Comparison of ENCODE assay signal across 8 cellular contexts in genomic region chr7:67120491-67120890, GRCh38.
DNase-seq lines count a peak whose midpoint lies in the region; ATAC-seq, FAIRE-seq and TF ChIP-seq lines count a peak whose summit lies in the region.
"Not testable (repeated sequence)": the region's sequence is repeated elsewhere in the genome, so short reads cannot be mapped to it uniquely, and the experiment has no call there.

No MANE protein-coding gene starts in this region.

- dilution Hi-C loops in keratinocyte (cut with MboI; ENCODE audit: extremely low pct_ligation_motif_present, low sequenced_read_pairs): not testable (repeated sequence)

- H3K4me3 ChIP-seq in A673 (ENCODE audit: low read depth, low read length, poor library complexity, severe bottlenecking); GM23338; astrocyte (ENCODE audit: insufficient read depth, low read depth, low read length); keratinocyte (ENCODE audit: control insufficient read depth in 2 of 3, extremely low read depth in 1 of 3, insufficient read depth in 2 of 3, low read depth in 1 of 3, low read length in 3 of 3): not testable (repeated sequence)

- not testable (repeated sequence) for H3K36me3 Mint-ChIP-seq in GM23338 (ENCODE audit: low read depth); astrocyte (ENCODE audit: low read depth, unreplicated experiment); endothelial cell (ENCODE audit: low read depth, unreplicated experiment)
- H3K36me3 Mint-ChIP-seq in T-helper 17 cell (ENCODE audit: low read depth): peaks cover 12% of the 10 kb centered on the region

- H3K36me3 ChIP-seq in A673 (ENCODE audit: insufficient read depth, low read length, poor library complexity, severe bottlenecking); GM23338 (ENCODE audit: insufficient read depth); astrocyte (ENCODE audit: insufficient read depth, low read length); keratinocyte (ENCODE audit: control insufficient read depth in 2 of 2, extremely low read depth in 1 of 2, insufficient read depth in 2 of 2, low read length in 2 of 2): not testable (repeated sequence)

- H3K9ac ChIP-seq in astrocyte (ENCODE audit: low read length); keratinocyte (ENCODE audit: control insufficient read depth, extremely low read depth, insufficient read depth, low read length): not testable (repeated sequence)

- not testable (repeated sequence) for BruUV-seq in A673 (replicated peaks; lab: Mats Ljungman, UMichigan)

- H3K27me3 Mint-ChIP-seq in GM23338 (ENCODE audit: insufficient read depth, low read depth, poor library complexity); T-helper 17 cell; astrocyte (ENCODE audit: low read depth, unreplicated experiment); endothelial cell (ENCODE audit: unreplicated experiment): not testable (repeated sequence)

- H3K9me3 ChIP-seq in A673 (ENCODE audit: low read depth, low read length, poor library complexity, severe bottlenecking); T-helper 17 cell (ENCODE audit: control insufficient read depth, low read length, poor library complexity, severe bottlenecking); astrocyte (ENCODE audit: insufficient read depth, low read depth, low read length); keratinocyte (ENCODE audit: control insufficient read depth, low read depth, low read length): not testable (repeated sequence)

- H3K27ac ChIP-seq in A673 (ENCODE audit: low read depth, low read length, poor library complexity, severe bottlenecking): peak overlapping the region; percentile 59
- H3K27ac ChIP-seq in GM23338 (ENCODE audit: low read depth): peak overlapping the region; percentile 21
- H3K27ac ChIP-seq in astrocyte (ENCODE audit: low read depth, low read length); keratinocyte (ENCODE audit: control insufficient read depth, insufficient read depth, low read length): not testable (repeated sequence)

- not testable (repeated sequence) for H3K9me1 ChIP-seq in keratinocyte (ENCODE audit: control insufficient read depth, extremely low read depth, insufficient read depth, low read length)

- not testable (repeated sequence) for H3K4me3 Mint-ChIP-seq in GM23338; T-helper 17 cell; astrocyte (ENCODE audit: unreplicated experiment); endothelial cell (ENCODE audit: unreplicated experiment)

- peak overlapping the region; percentile 42; the same call in 1 of the 2 replicates for H3K4me2 ChIP-seq in GM23338
- H3K4me2 ChIP-seq in astrocyte (ENCODE audit: low read length); keratinocyte (ENCODE audit: control insufficient read depth, extremely low read depth, insufficient read depth, low read depth, low read length): not testable (repeated sequence)

- not testable (repeated sequence) for H3K9me2 ChIP-seq in GM23338 (ENCODE audit: insufficient read depth)

- intact Hi-C loops in A673 (cut with micrococcal nuclease; ENCODE audit: unreplicated experiment): not testable (repeated sequence)

- CTCF ChIA-PET in A673 (lab: Charles Lee): not testable (repeated sequence)

- not testable (repeated sequence) for ATAC-seq in GM23338, T-helper 17 cell

- not testable (repeated sequence) for H2AFZ ChIP-seq in GM23338; astrocyte (ENCODE audit: low read depth, low read length); keratinocyte (ENCODE audit: control insufficient read depth, low read length)

- FAIRE-seq in astrocyte (lab: Jason Lieb, UNC): peak; percentile 39
- FAIRE-seq in keratinocyte (lab: Jason Lieb, UNC): peak; percentile 29

- TF ChIP-seq CTCF in A673 (conservative IDR thresholded peaks at IDR 0.05; ENCODE audit: low read depth, low read length); GM23338 (conservative IDR thresholded peaks at IDR 0.05; ENCODE audit: low read depth in 2 of 2); astrocyte (IDR thresholded peaks at IDR 0.05; ENCODE audit: insufficient read depth, low read depth, low read length); endothelial cell (IDR thresholded peaks at IDR 0.05; ENCODE audit: unreplicated experiment); keratinocyte (optimal IDR thresholded peaks at IDR 0.05 in 1 of 3, IDR thresholded peaks at IDR 0.05 in 1 of 3, conservative IDR thresholded peaks at IDR 0.05 in 1 of 3; ENCODE audit: extremely low read depth in 1 of 3, insufficient read depth in 2 of 3, low read length in 3 of 3): not testable (repeated sequence)

- POLR2A ChIA-PET in A673 (lab: Charles Lee; ENCODE audit: low non-redundant PET): interaction anchor here (0.7 kb wide), 1 partner anchor 29 kb away, joined by 3 read pairs; no protein-coding TSS in a partner anchor

- H3K27me3 ChIP-seq in A673 (replicated peaks; ENCODE audit: insufficient read depth, low read depth, low read length, poor library complexity); GM23338 (ENCODE audit: insufficient read depth); astrocyte (ENCODE audit: insufficient read depth, low read length); keratinocyte (ENCODE audit: control insufficient read depth, extremely low read depth, insufficient read depth, low read length): not testable (repeated sequence)

- peak overlapping the region; percentile 57 for H3K27ac Mint-ChIP-seq in GM23338
- H3K27ac Mint-ChIP-seq in T-helper 17 cell: peak overlapping the region; percentile 76
- not testable (repeated sequence) for H3K27ac Mint-ChIP-seq in astrocyte (ENCODE audit: unreplicated experiment)
- peak overlapping the region; percentile 67 for H3K27ac Mint-ChIP-seq in endothelial cell (ENCODE audit: unreplicated experiment)

- H3K4me1 ChIP-seq in A673 (ENCODE audit: insufficient read depth, low read length, poor library complexity, severe bottlenecking): peaks cover 35% of the 10 kb centered on the region
- peaks cover 38% of the 10 kb centered on the region for H3K4me1 ChIP-seq in GM23338 (ENCODE audit: insufficient read depth)
- H3K4me1 ChIP-seq in astrocyte (ENCODE audit: insufficient read depth, low read length); keratinocyte (ENCODE audit: control insufficient read depth, extremely low read depth, insufficient read depth, low read length): not testable (repeated sequence)

- DNase-seq in A673 (ENCODE audit: low spot score) (peak; percentile 92), EH (ENCODE audit: low read depth) (peak; percentile 6), dermis blood vessel endothelial cell (peak; percentile 39)
- not testable (repeated sequence) for DNase-seq in GM23338 (ENCODE audit: low spot score); T-helper 17 cell; astrocyte (ENCODE audit: low read depth); endothelial cell (ENCODE audit: low spot score); keratinocyte (ENCODE audit: low read depth, low spot score)

- H3K79me2 ChIP-seq in GM23338 (replicated peaks; ENCODE audit: insufficient read depth); astrocyte (ENCODE audit: insufficient read depth, low read length); keratinocyte (ENCODE audit: control insufficient read depth, insufficient read depth, low read length): not testable (repeated sequence)

- H3F3A ChIP-seq in GM23338 (replicated peaks; ENCODE audit: low read depth): not testable (repeated sequence)

- not testable (repeated sequence) for H4K20me1 ChIP-seq in GM23338 (replicated peaks; ENCODE audit: insufficient read depth); astrocyte (ENCODE audit: insufficient read depth, low read length); keratinocyte (ENCODE audit: control insufficient read depth, extremely low read depth, insufficient read depth, low read length)

- not testable (repeated sequence) for H3K9me3 Mint-ChIP-seq in GM23338; astrocyte (ENCODE audit: unreplicated experiment); endothelial cell (ENCODE audit: unreplicated experiment)

- H3K4me1 Mint-ChIP-seq in GM23338: peaks cover 41% of the 10 kb centered on the region
- peaks cover 11% of the 10 kb centered on the region for H3K4me1 Mint-ChIP-seq in T-helper 17 cell
- H3K4me1 Mint-ChIP-seq in astrocyte (ENCODE audit: low read depth, unreplicated experiment): not testable (repeated sequence)
- H3K4me1 Mint-ChIP-seq in endothelial cell (ENCODE audit: unreplicated experiment): peaks cover 45% of the 10 kb centered on the region
